In the genomic region with DNA sequence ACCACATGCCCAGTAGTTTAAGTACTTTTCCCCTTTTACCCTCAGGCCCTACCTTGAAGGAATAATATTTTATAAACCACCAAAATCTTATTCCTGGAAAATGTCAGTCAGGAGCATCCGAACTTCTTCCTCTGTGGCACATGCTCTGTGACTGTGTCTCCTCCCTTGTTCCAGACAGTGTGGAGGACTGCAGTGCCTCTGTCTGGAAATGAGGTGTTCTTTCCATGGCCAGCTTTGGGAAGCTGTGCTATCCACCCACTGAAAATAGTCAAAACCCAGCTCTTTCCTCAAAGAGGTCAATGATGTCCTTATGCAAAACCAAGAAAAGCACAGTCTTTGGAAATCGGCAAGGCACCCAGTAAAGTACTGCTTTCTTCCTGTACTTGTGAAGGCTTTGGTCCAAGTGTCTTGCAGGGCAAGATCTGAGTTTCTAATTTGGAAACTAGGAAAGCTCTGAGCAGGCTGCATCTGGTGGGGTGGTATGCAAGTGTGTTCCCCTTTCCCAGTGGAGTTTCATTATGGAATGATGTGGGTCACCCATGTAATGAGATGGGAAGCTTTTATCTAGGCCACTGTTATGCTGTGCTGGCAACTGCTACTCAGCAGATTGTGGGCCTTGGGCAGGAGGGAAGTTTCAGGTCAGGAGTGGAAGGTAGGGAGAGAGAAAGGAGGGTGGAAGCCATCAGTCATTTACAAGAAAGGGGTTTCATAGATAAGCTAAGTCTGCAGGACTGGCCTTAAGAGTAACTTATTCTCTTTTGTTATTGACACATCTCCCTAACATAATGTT, we compare ENCODE assay signal across 16 cellular contexts. TPM values are rescaled to one million over a fixed set of nuclear protein-coding genes. Genes with fewer than 3 reads are reported as not detected.
A peak's percentile ranks its signal among the peaks of the same experiment; 100 is the strongest.
DNase-seq lines count a peak whose midpoint lies in the region; ATAC-seq, FAIRE-seq and TF ChIP-seq lines count a peak whose summit lies in the region.
"Had no signal": no experiment of that assay in that cellular context is flagged by ENCODE, and none has a peak within 500 bp of the region (broad histone marks: within the 10 kb centered on the region; RNA-seq: fewer than 3 reads in every experiment).

No MANE protein-coding gene starts in this region.

- H3K36me3 Mint-ChIP-seq in CD4-positive, alpha-beta T cell (ENCODE audit: low read depth) = peaks cover 67% of the 10 kb centered on the region
- peaks cover 61% of the 10 kb centered on the region for H3K36me3 Mint-ChIP-seq in memory B cell

- H3K9ac ChIP-seq in adipocyte (ENCODE audit: low read length) = peak overlapping the region; percentile 27
- H3K9ac ChIP-seq: BLaER1 had no signal

- H3K27ac Mint-ChIP-seq in CD4-positive, alpha-beta T cell = peak overlapping the region; percentile 97
- peak overlapping the region; percentile 88 for H3K27ac Mint-ChIP-seq in memory B cell

- H3K27me3 Mint-ChIP-seq in CD4-positive, alpha-beta T cell = no peaks in the 10 kb centered on the region
- no peaks in the 10 kb centered on the region for H3K27me3 Mint-ChIP-seq in memory B cell

- H3K4me3 ChIP-seq in adipocyte (ENCODE audit: low read length) = no peak overlapping the region
- H3K4me3 ChIP-seq: BLaER1, cardiac muscle cell had no signal

- no peaks in the 10 kb centered on the region for H3K27me3 ChIP-seq in CD4-positive, alpha-beta T cell (ENCODE audit: control insufficient read depth, insufficient read depth, low read length)
- peaks cover 19% of the 10 kb centered on the region for H3K27me3 ChIP-seq in adipocyte (replicated peaks; ENCODE audit: control insufficient read depth, insufficient read depth, low read length)
- H3K27me3 ChIP-seq: BLaER1, foreskin keratinocyte had no signal

- CTCF ChIA-PET in CD4-positive, alpha-beta T cell (lab: Charles Lee) = no interaction called here

- intact Hi-C loops in CD4-positive, alpha-beta T cell (cut with DNase I, micrococcal nuclease) = loop anchor here in 1 of 2 experiments (10.0 kb wide), 1 partner anchor 48 kb away; no protein-coding TSS in a partner anchor

- no peaks in the 10 kb centered on the region for H3K36me3 ChIP-seq in adipocyte (ENCODE audit: control insufficient read depth, insufficient read depth, low read length, severe bottlenecking)
- H3K36me3 ChIP-seq: cardiac muscle cell had no signal

- H3K4me1 Mint-ChIP-seq in CD4-positive, alpha-beta T cell (ENCODE audit: low read depth) = peaks cover 99% of the 10 kb centered on the region
- H3K4me1 Mint-ChIP-seq in memory B cell = peaks cover 83% of the 10 kb centered on the region

- DNase-seq in CD4-positive, alpha-beta T cell = no peak
- no peak for DNase-seq in GM12892 (ENCODE audit: insufficient read length)
- DNase-seq in adipocyte (ENCODE audit: low read depth) = no peak
- no peak for DNase-seq in memory B cell (ENCODE audit: low spot score in 2 of 2)
- no peak for DNase-seq in midbrain (lab: John Stamatoyannopoulos, UW)
- DNase-seq in ecto neural progenitor cell (ENCODE audit: low spot score) = no peak
- no peak for DNase-seq in SIG-M5 treated with dmso at 0.1 percent for 504 hours (lab: John Stamatoyannopoulos, UW; ENCODE audit: unreplicated experiment)
- DNase-seq: activated naive CD4-positive, alpha-beta T cell; foreskin keratinocyte; NCI-H748 treated with DMSO at 0.1 percent for 48 hours; occipital lobe; RPMI8226; stimulated activated naive CD4-positive, alpha-beta T cell; T-helper 9 cell had no signal

- H3K4me1 ChIP-seq in adipocyte (ENCODE audit: control insufficient read depth, insufficient read depth, low read length) = peaks cover 1% of the 10 kb centered on the region

- POLR2A ChIA-PET in CD4-positive, alpha-beta T cell (lab: Charles Lee) = interaction anchor here (1.0 to 7.2 kb wide), 2 partner anchors 23 to 187 kb away, joined by 3 to 98 read pairs; partner anchors contain the start of gene CACYBP

- peak overlapping the region; percentile 53 for H3K4me3 Mint-ChIP-seq in CD4-positive, alpha-beta T cell
- H3K4me3 Mint-ChIP-seq in memory B cell = peak overlapping the region; percentile 99

- ATAC-seq in CD4-positive, alpha-beta T cell (ENCODE audit: poor library complexity) = no peak
- no peak for ATAC-seq in memory B cell (ENCODE audit: low read depth)
- ATAC-seq: foreskin keratinocyte had no signal

- no peak for TF ChIP-seq CTCF in CD4-positive, alpha-beta T cell (IDR thresholded peaks at IDR 0.05)

- peak; percentile 48 for FAIRE-seq in GM12892 (lab: Jason Lieb, UNC)

- H3K27ac ChIP-seq in CD4-positive, alpha-beta T cell (ENCODE audit: low read depth, low read length) = no peak overlapping the region
- H3K27ac ChIP-seq: BLaER1, cardiac muscle cell, foreskin keratinocyte had no signal

- H3K9me3 Mint-ChIP-seq in CD4-positive, alpha-beta T cell = no peaks in the 10 kb centered on the region
- no peaks in the 10 kb centered on the region for H3K9me3 Mint-ChIP-seq in memory B cell

- TF ChIP-seq POLR2A in GM12892 (IDR thresholded peaks at IDR 0.05; ENCODE audit: low read depth, low read length) = no peak

- H3K9me3 ChIP-seq in CD4-positive, alpha-beta T cell (ENCODE audit: control insufficient read depth, low read length) = no peaks in the 10 kb centered on the region
- H3K9me3 ChIP-seq in adipocyte (ENCODE audit: control insufficient read depth, low read length) = no peaks in the 10 kb centered on the region
- H3K9me3 ChIP-seq: BLaER1 had no signal

RNA-seq across cellular contexts. Expression of gene KIAA0040, which starts 6.0 kb away (rescaled TPM):
- total RNA-seq in CD4-positive, alpha-beta T cell = 10 to 100 TPM; 13.5 to 14.5 TPM
- polyA plus RNA-seq in GM12892 (2012; ENCODE audit: missing spikeins) = 11.6 TPM
